1 cellular context compared by ENCODE assay signal in genomic region chr15:36429707-36430106, GRCh38.
TF ChIP-seq lines count a peak whose summit lies in the region.

No MANE protein-coding gene starts in this region.

TF ChIP-seq in A549, 52 proteins besides CTCF, POLR2A, EP300 and RAD21 (continued from another document):
- TF ChIP-seq TP53 (CRISPR knock-in tag; IDR thresholded peaks at IDR 0.05): no peak
- no peak for TF ChIP-seq FOXS1 (CRISPR knock-in tag; IDR thresholded peaks at IDR 0.05)
- no peak for TF ChIP-seq E2F6 (IDR thresholded peaks at IDR 0.05; ENCODE audit: borderline replicate concordance, low read depth)
- TF ChIP-seq ZSCAN20 (CRISPR knock-in tag; IDR thresholded peaks at IDR 0.05): no peak
- no peak for TF ChIP-seq EHF (CRISPR knock-in tag; IDR thresholded peaks at IDR 0.05)
